Comparison of ENCODE assay signal across 1 cellular context in genomic region chr1:235327559-235328270, GRCh38.
TF ChIP-seq lines count a peak whose summit lies in the region.

Gene ARID4B, minus strand, starts transcription at chr1:235328179. Its CDS starts 1,260 bp downstream, at chr1:235326919.

TF ChIP-seq in HEK293, 187 proteins besides CTCF, POLR2A, EP300 and RAD21 (continued from another document):
- TF ChIP-seq INSM2 (tag by site-specific recombination; IDR thresholded peaks at IDR 0.05) (no peak), ZNF747 (tag by site-specific recombination; IDR thresholded peaks at IDR 0.05) (no peak), ZNF701 (tag by site-specific recombination; IDR thresholded peaks at IDR 0.05) (no peak), ZBTB48 (tag by site-specific recombination; IDR thresholded peaks at IDR 0.05) (peak; percentile 72; the same call in 1 of the 2 replicates), ZFP37 (tag by site-specific recombination; IDR thresholded peaks at IDR 0.05) (peak; percentile 98)
